25 cellular contexts compared by ENCODE assay signal in genomic region chr1:167158813-167159275, GRCh38.
"Had no signal": no experiment of that assay in that cellular context is flagged by ENCODE, and none has a peak within 500 bp of the region (broad histone marks: within the 10 kb centered on the region; RNA-seq: fewer than 3 reads in every experiment).

No MANE protein-coding gene starts in this region.

- H3K36me3 Mint-ChIP-seq: activated CD8-positive, alpha-beta memory T cell treated with anti-CD3 and anti-CD28 coated beads, Interleukin-2, amount 10 ng/mL, durations not matched to agents 7 days and 5 days; brain; immature natural killer cell had no signal

- H3K9me3 Mint-ChIP-seq: activated CD4-positive, alpha-beta T cell treated with anti-CD3 and anti-CD28 coated beads, Interleukin-2, amount 10 ng/mL, durations not matched to agents 7 days and 5 days; activated CD8-positive, alpha-beta T cell treated with anti-CD3 and anti-CD28 coated beads for 36 hours; immature natural killer cell; nephron had no signal

- H3K36me3 ChIP-seq: left lung, pancreas, right atrium auricular region, stomach, transverse colon, WERI-Rb-1 had no signal

- DNase-seq: activated CD4-positive, alpha-beta T cell treated with anti-CD3 and anti-CD28 coated beads, Interleukin-2, amount 10 ng/mL, durations not matched to agents 7 days and 5 days; activated CD4-positive, CD25-positive, alpha-beta regulatory T cell treated with anti-CD3 and anti-CD28 coated beads, Interleukin-2, amount 50 U/mL, for 72 hours; activated CD8-positive, alpha-beta memory T cell treated with anti-CD3 and anti-CD28 coated beads, Interleukin-2, amount 10 ng/mL, durations not matched to agents 7 days and 5 days; activated CD8-positive, alpha-beta T cell treated with anti-CD3 and anti-CD28 coated beads for 36 hours; activated effector memory CD4-positive, alpha-beta T cell treated with anti-CD3 and anti-CD28 coated beads, Interleukin-2, amount 50 U/mL, for 16 hours; activated naive CD4-positive, alpha-beta T cell treated with anti-CD3 and anti-CD28 coated beads, Interleukin-2, amount 50 U/mL, for 16 hours; activated T-cell treated with anti-CD3 and anti-CD28 coated beads for 4 hours; aorta; dermis blood vessel endothelial cell; effector CD8-positive, alpha-beta T cell; foreskin keratinocyte; immature natural killer cell; kidney glomerular epithelial cell; left lung; midbrain; pancreas; psoas muscle; stimulated activated CD4-positive, alpha-beta T cell treated with anti-CD3 and anti-CD28 coated beads, Interleukin-12 subunit alpha, Interleukin-12 subunit beta, amount 100 ng/mL, for 4 hours; stimulated activated CD4-positive, alpha-beta T cell treated with anti-CD3 and anti-CD28 coated beads, Interleukin-4, amount 100 ng/mL, for 4 hours; stomach; transverse colon; WERI-Rb-1 had no signal

- H3K27me3 Mint-ChIP-seq: activated CD8-positive, alpha-beta T cell treated with anti-CD3 and anti-CD28 coated beads for 36 hours; brain had no signal

- H3K27ac ChIP-seq: foreskin keratinocyte, left lung, pancreas, psoas muscle, right atrium auricular region, stomach, transverse colon, WERI-Rb-1 had no signal

- H3K4me3 Mint-ChIP-seq: activated CD4-positive, alpha-beta T cell treated with anti-CD3 and anti-CD28 coated beads, Interleukin-2, amount 10 ng/mL, durations not matched to agents 7 days and 5 days; activated CD8-positive, alpha-beta memory T cell treated with anti-CD3 and anti-CD28 coated beads, Interleukin-2, amount 10 ng/mL, durations not matched to agents 7 days and 5 days; activated CD8-positive, alpha-beta T cell treated with anti-CD3 and anti-CD28 coated beads for 36 hours; brain; immature natural killer cell; nephron had no signal

- H3K27ac Mint-ChIP-seq: activated CD4-positive, alpha-beta T cell treated with anti-CD3 and anti-CD28 coated beads, Interleukin-2, amount 10 ng/mL, durations not matched to agents 7 days and 5 days; activated CD8-positive, alpha-beta memory T cell treated with anti-CD3 and anti-CD28 coated beads, Interleukin-2, amount 10 ng/mL, durations not matched to agents 7 days and 5 days; activated CD8-positive, alpha-beta T cell treated with anti-CD3 and anti-CD28 coated beads for 36 hours; immature natural killer cell; nephron had no signal

- H3K9me3 ChIP-seq: left lung, pancreas, psoas muscle, right atrium auricular region, stomach, transverse colon had no signal

- ATAC-seq: activated CD8-positive, alpha-beta memory T cell treated with anti-CD3 and anti-CD28 coated beads, Interleukin-2, amount 10 ng/mL, durations not matched to agents 7 days and 5 days; activated CD8-positive, alpha-beta T cell treated with anti-CD3 and anti-CD28 coated beads for 36 hours; foreskin keratinocyte; left lung; pancreas; psoas muscle had no signal

- H3K4me3 ChIP-seq: left lung, pancreas, psoas muscle, right atrium auricular region, stomach, transverse colon had no signal

- H3K27me3 ChIP-seq: foreskin keratinocyte, left lung, right atrium auricular region, stomach, transverse colon had no signal

- H3K4me1 ChIP-seq: left lung, pancreas, psoas muscle, right atrium auricular region, stomach had no signal

- H3K4me1 Mint-ChIP-seq: immature natural killer cell had no signal
